37 cellular contexts compared by ENCODE assay signal in genomic region chr18:63834471-63835113, GRCh38. TPM values are rescaled to one million over a fixed set of nuclear protein-coding genes. Genes with fewer than 3 reads are reported as not detected.
"Had no signal": no experiment of that assay in that cellular context is flagged by ENCODE, and none has a peak within 500 bp of the region (broad histone marks: within the 10 kb centered on the region; RNA-seq: fewer than 3 reads in every experiment).

No MANE protein-coding gene starts in this region.

- H3K9me3 ChIP-seq: adrenal gland, ascending aorta, heart left ventricle, left lung, mucosa of descending colon, right lobe of liver, testis, uterus had no signal

- H3K4me3 ChIP-seq: adrenal gland, ascending aorta, coronary artery, heart left ventricle, left lung, lung, mucosa of descending colon, right lobe of liver, testis, uterus had no signal

- ATAC-seq: effector memory CD8-positive, alpha-beta T cell; heart left ventricle; left lung; mucosa of descending colon; natural killer cell treated with Interleukin-12 subunit alpha and Interleukin-12 subunit beta and Interleukin-15 and Interleukin-18, amount 100 ng/mL, for 72 hours; right lobe of liver; T-helper 17 cell had no signal

- H3K4me3 Mint-ChIP-seq: activated CD4-positive, alpha-beta memory T cell treated with anti-CD3 and anti-CD28 coated beads for 36 hours; activated CD4-positive, alpha-beta T cell treated with anti-CD3 and anti-CD28 coated beads, Interleukin-2, amount 10 ng/mL, durations not matched to agents 24 days and 14 days; activated naive CD4-positive, alpha-beta T cell treated with anti-CD3 and anti-CD28 coated beads for 36 hours; activated naive CD8-positive, alpha-beta T cell treated with anti-CD3 and anti-CD28 coated beads for 36 hours; activated T-helper 1 cell treated with anti-CD3 and anti-CD28 coated beads, Interleukin-12 subunit alpha, Interleukin-12 subunit beta, Interleukin-2, Interleukin-4 antibody, amounts not matched to agents 30 ng/mL and 10 ng/mL and 1 ng/mL, durations not matched to agents 14 hours and 24 hours and 36 hours; brain; effector memory CD8-positive, alpha-beta T cell; immature natural killer cell; natural killer cell treated with Interleukin-12 subunit alpha and Interleukin-12 subunit beta and Interleukin-15 and Interleukin-18, amount 100 ng/mL, for 72 hours; T-helper 17 cell had no signal

- H3K9me3 Mint-ChIP-seq: activated CD4-positive, alpha-beta memory T cell treated with anti-CD3 and anti-CD28 coated beads for 36 hours; activated CD4-positive, alpha-beta T cell treated with anti-CD3 and anti-CD28 coated beads, Interleukin-2, amount 10 ng/mL, durations not matched to agents 24 days and 14 days; activated naive CD4-positive, alpha-beta T cell treated with anti-CD3 and anti-CD28 coated beads for 36 hours; activated naive CD8-positive, alpha-beta T cell treated with anti-CD3 and anti-CD28 coated beads for 36 hours; activated T-helper 1 cell treated with anti-CD3 and anti-CD28 coated beads, Interleukin-12 subunit alpha, Interleukin-12 subunit beta, Interleukin-2, Interleukin-4 antibody, amounts not matched to agents 30 ng/mL and 10 ng/mL and 1 ng/mL, durations not matched to agents 14 hours and 24 hours and 36 hours; effector memory CD8-positive, alpha-beta T cell; immature natural killer cell; natural killer cell treated with Interleukin-12 subunit alpha and Interleukin-12 subunit beta and Interleukin-15 and Interleukin-18, amount 100 ng/mL, for 72 hours had no signal

- H3K27ac ChIP-seq: adrenal gland, ascending aorta, coronary artery, heart left ventricle, left lung, right lobe of liver, testis, uterus had no signal

- H3K4me1 ChIP-seq: adrenal gland, ascending aorta, right lobe of liver, testis, uterus had no signal

- H3K4me1 Mint-ChIP-seq: brain, T-helper 17 cell had no signal

- H3K27me3 ChIP-seq: adrenal gland, ascending aorta, left lung, right lobe of liver, testis, uterus had no signal

- H3K27ac Mint-ChIP-seq: activated CD4-positive, alpha-beta memory T cell treated with anti-CD3 and anti-CD28 coated beads for 36 hours; activated CD4-positive, alpha-beta T cell treated with anti-CD3 and anti-CD28 coated beads, Interleukin-2, amount 10 ng/mL, durations not matched to agents 24 days and 14 days; activated naive CD4-positive, alpha-beta T cell treated with anti-CD3 and anti-CD28 coated beads for 36 hours; activated naive CD8-positive, alpha-beta T cell treated with anti-CD3 and anti-CD28 coated beads for 36 hours; activated T-helper 1 cell treated with anti-CD3 and anti-CD28 coated beads, Interleukin-12 subunit alpha, Interleukin-12 subunit beta, Interleukin-2, Interleukin-4 antibody, amounts not matched to agents 30 ng/mL and 10 ng/mL and 1 ng/mL, durations not matched to agents 14 hours and 24 hours and 36 hours; brain; effector memory CD8-positive, alpha-beta T cell; T-helper 17 cell had no signal

- DNase-seq: activated CD4-positive, alpha-beta memory T cell treated with anti-CD3 and anti-CD28 coated beads for 36 hours; activated CD4-positive, alpha-beta T cell treated with anti-CD3 and anti-CD28 coated beads, Interleukin-2, amount 10 ng/mL, durations not matched to agents 24 days and 14 days; activated CD4-positive, CD25-positive, alpha-beta regulatory T cell treated with anti-CD3 and anti-CD28 coated beads, Interleukin-2, amount 50 U/mL, for 72 hours; activated CD8-positive, alpha-beta memory T cell treated with anti-CD3 and anti-CD28 coated beads, Interleukin-2, amount 50 U/mL, for 4 hours; activated effector memory CD4-positive, alpha-beta T cell treated with anti-CD3 and anti-CD28 coated beads, Interleukin-2, amount 50 U/mL, for 16 hours; activated naive CD4-positive, alpha-beta T cell treated with anti-CD3 and anti-CD28 coated beads for 36 hours; activated naive CD8-positive, alpha-beta T cell treated with anti-CD3 and anti-CD28 coated beads for 36 hours; activated T-cell treated with anti-CD3 and anti-CD28 coated beads, Interleukin-2, amount 50 U/mL, for 1 hour; adrenal gland; effector memory CD8-positive, alpha-beta T cell; foreskin fibroblast; heart left ventricle; hypothalamus; immature natural killer cell; kidney; left lung; mucosa of descending colon; posterior cingulate gyrus; right lobe of liver; stimulated activated CD4-positive, alpha-beta T cell treated with anti-CD3 and anti-CD28 coated beads, Interleukin-2, amount 100 ng/mL, for 48 hours; stimulated activated naive CD4-positive, alpha-beta T cell treated with Interleukin-2 at 50 U/mL for 16 hours; T-helper 17 cell; T1000; testis; trophoblast cell; uterus had no signal

- H3K36me3 Mint-ChIP-seq: activated CD4-positive, alpha-beta memory T cell treated with anti-CD3 and anti-CD28 coated beads for 36 hours; activated naive CD8-positive, alpha-beta T cell treated with anti-CD3 and anti-CD28 coated beads for 36 hours; brain; immature natural killer cell; natural killer cell treated with Interleukin-12 subunit alpha and Interleukin-12 subunit beta and Interleukin-15 and Interleukin-18, amount 100 ng/mL, for 72 hours had no signal

- H3K36me3 ChIP-seq: adrenal gland, ascending aorta, heart left ventricle, left lung, right lobe of liver, uterus had no signal

RNA-seq across cellular contexts. Expression of gene SERPINB2, which starts 52.9 kb away (rescaled TPM):
- total RNA-seq: activated CD4-positive, alpha-beta memory T cell treated with anti-CD3 and anti-CD28 coated beads for 36 hours; activated CD4-positive, alpha-beta T cell treated with anti-CD3 and anti-CD28 coated beads, Interleukin-2, amount 10 ng/mL, durations not matched to agents 24 days and 14 days; activated CD8-positive, alpha-beta memory T cell treated with anti-CD3 and anti-CD28 coated beads for 36 hours; activated naive CD4-positive, alpha-beta T cell treated with anti-CD3 and anti-CD28 coated beads for 36 hours; activated naive CD8-positive, alpha-beta T cell treated with anti-CD3 and anti-CD28 coated beads for 36 hours; activated T-helper 1 cell treated with anti-CD3 and anti-CD28 coated beads, Interleukin-12 subunit alpha, Interleukin-12 subunit beta, Interleukin-2, Interleukin-4 antibody, amounts not matched to agents 30 ng/mL and 10 ng/mL and 1 ng/mL, durations not matched to agents 14 hours and 24 hours and 36 hours; ascending aorta; cardiac septum; cerebellum; kidney; mucosa of descending colon; natural killer cell treated with Interleukin-12 subunit alpha and Interleukin-12 subunit beta and Interleukin-15 and Interleukin-18, amount 100 ng/mL, for 72 hours; right lobe of liver; skeletal muscle tissue; testis had no signal
- polyA plus RNA-seq: immature natural killer cell had no signal

RNA-seq across cellular contexts. Expression of gene SERPINB7, which starts 59.4 kb away (rescaled TPM):
- total RNA-seq: activated CD4-positive, alpha-beta memory T cell treated with anti-CD3 and anti-CD28 coated beads for 36 hours; activated CD4-positive, alpha-beta T cell treated with anti-CD3 and anti-CD28 coated beads, Interleukin-2, amount 10 ng/mL, durations not matched to agents 24 days and 14 days; activated CD8-positive, alpha-beta memory T cell treated with anti-CD3 and anti-CD28 coated beads for 36 hours; activated naive CD4-positive, alpha-beta T cell treated with anti-CD3 and anti-CD28 coated beads for 36 hours; activated naive CD8-positive, alpha-beta T cell treated with anti-CD3 and anti-CD28 coated beads for 36 hours; activated T-helper 1 cell treated with anti-CD3 and anti-CD28 coated beads, Interleukin-12 subunit alpha, Interleukin-12 subunit beta, Interleukin-2, Interleukin-4 antibody, amounts not matched to agents 30 ng/mL and 10 ng/mL and 1 ng/mL, durations not matched to agents 14 hours and 24 hours and 36 hours; ascending aorta; cardiac septum; cerebellum; mesenteric fat pad; mucosa of descending colon; natural killer cell treated with Interleukin-12 subunit alpha and Interleukin-12 subunit beta and Interleukin-15 and Interleukin-18, amount 100 ng/mL, for 72 hours; right lobe of liver; skeletal muscle tissue; T-helper 17 cell; uterus had no signal
- polyA plus RNA-seq: adrenal gland, heart left ventricle, immature natural killer cell had no signal
